11 cellular contexts compared by ENCODE assay signal in genomic region chr13:46172531-46172991, GRCh38. TPM values are rescaled to one million over a fixed set of nuclear protein-coding genes. Genes with fewer than 3 reads are reported as not detected.
DNase-seq lines count a peak whose midpoint lies in the region; ATAC-seq and TF ChIP-seq lines count a peak whose summit lies in the region.
"Had no signal": no experiment of that assay in that cellular context is flagged by ENCODE, and none has a peak within 500 bp of the region (broad histone marks: within the 10 kb centered on the region; RNA-seq: fewer than 3 reads in every experiment).

No MANE protein-coding gene starts in this region.

- H3K27me3 ChIP-seq in CD4-positive, alpha-beta T cell (ENCODE audit: control insufficient read depth, insufficient read depth, low read length), result no peaks in the 10 kb centered on the region
- no peaks in the 10 kb centered on the region for H3K27me3 ChIP-seq in endodermal cell (ENCODE audit: control insufficient read depth, insufficient read depth, low read length, poor library complexity, severe bottlenecking)

- DNase-seq in CD4-positive, alpha-beta T cell, result peak; percentile 36 to 82 (median 62)
- DNase-seq in T-helper 9 cell, result peak; percentile 45
- no peak for DNase-seq in left ventricle myocardium superior
- DNase-seq in GM03348 (ENCODE audit: low spot score), result no peak
- no peak for DNase-seq in endodermal cell
- DNase-seq: cortex of kidney had no signal

- H3K9me3 ChIP-seq in CD4-positive, alpha-beta T cell (ENCODE audit: control insufficient read depth, low read length), result no peaks in the 10 kb centered on the region
- no peaks in the 10 kb centered on the region for H3K9me3 ChIP-seq in endodermal cell (ENCODE audit: control insufficient read depth, low read length)

- ATAC-seq in CD4-positive, alpha-beta T cell (ENCODE audit: poor library complexity), result peak; percentile 83
- ATAC-seq in HG02981 (IDR thresholded peaks at IDR 0.05; ENCODE audit: unreplicated experiment), result peak; percentile 33
- peak; percentile 34 for ATAC-seq in left ventricle myocardium superior
- ATAC-seq in GM21423 (IDR thresholded peaks at IDR 0.05; ENCODE audit: unreplicated experiment), result no peak
- no peak for ATAC-seq in HG02798 (IDR thresholded peaks at IDR 0.05; ENCODE audit: poor library complexity, unreplicated experiment)

- H3K36me3 Mint-ChIP-seq in CD4-positive, alpha-beta T cell (ENCODE audit: low read depth), result peaks cover 71% of the 10 kb centered on the region
- H3K36me3 Mint-ChIP-seq in endodermal cell (ENCODE audit: low read depth), result no peaks in the 10 kb centered on the region

- 90 to 97% methylated on average over 2 to 6 of the region's 6 CpGs for WGBS in endodermal cell (ENCODE audit: insufficient coverage in 1 of 2, insufficient read length in 1 of 2), 2 experiments

- no peaks in the 10 kb centered on the region for H3K9me3 Mint-ChIP-seq in CD4-positive, alpha-beta T cell
- H3K9me3 Mint-ChIP-seq in endodermal cell, result no peaks in the 10 kb centered on the region

- no peak overlapping the region for H3K4me3 ChIP-seq in endodermal cell (ENCODE audit: low read length)
- H3K4me3 ChIP-seq: SK-N-MC had no signal

- no peak for TF ChIP-seq CTCF in CD4-positive, alpha-beta T cell (IDR thresholded peaks at IDR 0.05)
- no peak for TF ChIP-seq CTCF in endodermal cell (conservative IDR thresholded peaks at IDR 0.05)

- peak overlapping the region; percentile 68 for H3K27ac ChIP-seq in CD4-positive, alpha-beta T cell (ENCODE audit: low read depth, low read length)
- H3K27ac ChIP-seq in endodermal cell (ENCODE audit: low read depth, low read length), result no peak overlapping the region
- H3K27ac ChIP-seq: SK-N-MC had no signal

- intact Hi-C loops in CD4-positive, alpha-beta T cell (cut with DNase I, micrococcal nuclease), result loop anchor here (1.0 to 5.0 kb wide), 3 partner anchors 10 to 120 kb away; partner anchors contain the start of genes LCP1 (in 1 of the 2) and ZC3H13 (in 1 of the 2)
- intact Hi-C loops in left ventricle myocardium superior (cut with micrococcal nuclease), result no loop called here

- no peak overlapping the region for H3K9ac ChIP-seq in endodermal cell (ENCODE audit: extremely low read depth, low read length, poor library complexity, severe bottlenecking)

- H3K4me3 Mint-ChIP-seq in CD4-positive, alpha-beta T cell, result peak overlapping the region; percentile 87
- no peak overlapping the region for H3K4me3 Mint-ChIP-seq in endodermal cell

- CTCF ChIA-PET in CD4-positive, alpha-beta T cell (lab: Charles Lee), result interaction anchor here (0.8 to 5.9 kb wide), 4 partner anchors 13 to 149 kb away, joined by 3 to 70 read pairs (median 6); no protein-coding TSS in a partner anchor

- H3K36me3 ChIP-seq in endodermal cell (ENCODE audit: control insufficient read depth, insufficient read depth, low read length), result no peaks in the 10 kb centered on the region

- H3K27me3 Mint-ChIP-seq in CD4-positive, alpha-beta T cell, result no peaks in the 10 kb centered on the region
- H3K27me3 Mint-ChIP-seq in endodermal cell (ENCODE audit: insufficient read depth), result peaks cover 13% of the 10 kb centered on the region

- POLR2A ChIA-PET in CD4-positive, alpha-beta T cell (lab: Charles Lee), result interaction anchor here (0.7 to 15.5 kb wide), 13 partner anchors 7 to 755 kb away, joined by 3 to 217 read pairs (median 6); partner anchors contain the start of genes LCP1, LRRC63 and ZC3H13

- H3K4me1 Mint-ChIP-seq in CD4-positive, alpha-beta T cell (ENCODE audit: low read depth), result peaks cover 97% of the 10 kb centered on the region
- peaks cover 11% of the 10 kb centered on the region for H3K4me1 Mint-ChIP-seq in endodermal cell

- peaks cover 7% of the 10 kb centered on the region for H3K4me1 ChIP-seq in endodermal cell (ENCODE audit: control insufficient read depth, insufficient read depth, low read length)

- H3K27ac Mint-ChIP-seq in CD4-positive, alpha-beta T cell, result peak overlapping the region; percentile 98
- no peak overlapping the region for H3K27ac Mint-ChIP-seq in endodermal cell

RNA-seq across cellular contexts. Expression of gene LCP1, which starts 9.4 kb away (rescaled TPM):
- total RNA-seq in CD4-positive, alpha-beta T cell, result 100 to 1,000 TPM; 266 to 276 TPM
- total RNA-seq in left ventricle myocardium superior (22.9 TPM), endodermal cell (10 to 100 TPM in 1 of 2 donors, 1 to 10 TPM in 1; 3.0 to 16.8 TPM)
- polyA plus RNA-seq in endodermal cell (2013, experiment 1 of 2), result 1.5 TPM
- 1.5 TPM for polyA plus RNA-seq in endodermal cell (2013, experiment 2 of 2)

RNA-seq across cellular contexts. Expression of gene LRRC63, which starts 39.2 kb away (rescaled TPM):
- total RNA-seq in CD4-positive, alpha-beta T cell, result under 1 TPM in 1 of 2 experiments, not detected in 1; 0.17 TPM
- total RNA-seq in left ventricle myocardium superior (0.17 TPM), endodermal cell (not detected)
- polyA plus RNA-seq in endodermal cell (2013, experiment 1 of 2), result 0.25 TPM
- polyA plus RNA-seq in endodermal cell (2013, experiment 2 of 2), result 0.12 TPM
- polyA plus RNA-seq: keratinocyte had no signal

Comparison
In these comparisons a context has a peak if more than half of its experiments do, and no peak if none do; other contexts are left out.
1. ATAC-seq: peak in CD4-positive, alpha-beta T cell (single experiment), HG02981 (single experiment) and left ventricle myocardium superior (single experiment); none in GM21423 (single experiment) and HG02798 (single experiment).
2. DNase-seq: peak in CD4-positive, alpha-beta T cell (10 of 10) and T-helper 9 cell (single experiment); none in left ventricle myocardium superior (single experiment), GM03348 (single experiment) and endodermal cell (single experiment).
3. RNA of gene LCP1, which starts 9.4 kb away (total RNA-seq): 266 to 276 TPM in CD4-positive, alpha-beta T cell; 22.9 TPM in left ventricle myocardium superior (single experiment) and 3.0 to 16.8 TPM in endodermal cell; every median in the first group is over 10 times any median in the second.